In the genomic region with DNA sequence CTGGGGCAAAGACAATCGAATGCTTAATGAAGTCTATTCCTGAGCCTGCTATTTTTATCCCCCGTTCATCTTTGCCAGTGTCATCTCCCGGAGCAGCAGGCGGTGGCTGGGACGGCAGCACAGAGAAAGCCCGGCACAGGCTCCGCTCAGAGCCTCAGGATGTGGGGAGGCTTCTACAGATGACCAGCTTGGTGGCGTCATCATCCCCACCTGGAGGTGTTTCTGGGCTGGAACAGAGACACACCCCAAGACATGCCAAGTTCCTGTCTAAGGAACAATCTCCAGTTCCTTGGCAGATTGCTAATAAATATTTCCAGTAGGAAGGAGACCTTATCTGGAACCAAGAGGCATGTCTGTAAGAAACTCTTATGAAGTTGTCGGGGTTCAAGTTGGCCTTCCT, we compare ENCODE assay signal across 18 cellular contexts.
DNase-seq lines count a peak whose midpoint lies in the region; ATAC-seq and TF ChIP-seq lines count a peak whose summit lies in the region.
"Had no signal": no experiment of that assay in that cellular context is flagged by ENCODE, and none has a peak within 500 bp of the region (broad histone marks: within the 10 kb centered on the region; RNA-seq: fewer than 3 reads in every experiment).

No MANE protein-coding gene starts in this region.

- H3K9me3 ChIP-seq in left ventricle myocardium inferior (replicated peaks) = no peaks in the 10 kb centered on the region
- H3K9me3 ChIP-seq: A549 had no signal

- peak; percentile 93 for ATAC-seq in sciatic nerve
- no peak for ATAC-seq in HG02885 (IDR thresholded peaks at IDR 0.05; ENCODE audit: poor library complexity, unreplicated experiment)
- ATAC-seq: A549 had no signal

- in situ Hi-C loops in G401 (cut with HindIII; ENCODE audit: low sequenced_read_pairs) = no loop called here

- H3K27me3 ChIP-seq in left ventricle myocardium inferior (ENCODE audit: low read depth) = peaks cover 49% of the 10 kb centered on the region

- H3K4me3 ChIP-seq in left ventricle myocardium inferior = no peak overlapping the region
- H3K4me3 ChIP-seq: A549 had no signal

- H3K4me1 ChIP-seq in left ventricle myocardium inferior = peaks cover 15% of the 10 kb centered on the region
- H3K4me1 ChIP-seq: A549 had no signal

- DNase-seq in G401 (ENCODE audit: low spot score) (peak; percentile 70), cerebellum (ENCODE audit: low spot score) (peak; percentile 19), left ventricle myocardium inferior (peak; percentile 57), sciatic nerve (ENCODE audit: low spot score) (no peak), OCI-M1 (lab: John Stamatoyannopoulos, UW) (no peak), middle frontal gyrus (ENCODE audit: extremely low spot score, low spot score) (no peak)
- DNase-seq: DMS 273 treated with DMSO at 0.1 percent for 48 hours, GF-D8, GOT3, Karpas-422, NCI-H1105, NCI-H1694 treated with DMSO at 0.1 percent for 48 hours, NCI-H2107, NCI-H2227 treated with DMSO at 0.1 percent for 48 hours, NCI-H524 had no signal

- no peaks in the 10 kb centered on the region for H3K36me3 ChIP-seq in left ventricle myocardium inferior

- intact Hi-C loops in left ventricle myocardium inferior (cut with micrococcal nuclease) (no loop called here), sciatic nerve (cut with DNase I) (no loop called here)

- TF ChIP-seq CTCF in left ventricle myocardium inferior (IDR thresholded peaks at IDR 0.05; ENCODE audit: borderline replicate concordance) = no peak

- H3K27ac ChIP-seq in left ventricle myocardium inferior (replicated peaks) = peak overlapping the region; percentile 66
- H3K27ac ChIP-seq: A549, C4-2B had no signal

Comparison
In these comparisons a context has a peak if more than half of its experiments do, and no peak if none do; other contexts are left out.
1. DNase-seq: peak in G401 (single experiment), cerebellum (single experiment) and left ventricle myocardium inferior (single experiment); none in sciatic nerve (single experiment), OCI-M1 (single experiment) and middle frontal gyrus (single experiment).